6 cellular contexts compared by ENCODE assay signal in genomic region chr11:91538065-91538464, GRCh38.
"Had no signal": no experiment of that assay in that cellular context is flagged by ENCODE, and none has a peak within 500 bp of the region (broad histone marks: within the 10 kb centered on the region; RNA-seq: fewer than 3 reads in every experiment).

No MANE protein-coding gene starts in this region.

- H3K27ac ChIP-seq: HL-60, KMS-11 had no signal

- DNase-seq: Karpas-422, Kasumi-1, KBM-7, KG1 had no signal

- H3K9ac ChIP-seq: KMS-11 had no signal

- H3K4me2 ChIP-seq: KMS-11 had no signal
